ENCODE assay signal across 8 cellular contexts in genomic region chr17:40062347-40063033, GRCh38. TPM values are rescaled to one million over a fixed set of nuclear protein-coding genes. Genes with fewer than 3 reads are reported as not detected.
DNase-seq lines count a peak whose midpoint lies in the region; TF ChIP-seq lines count a peak whose summit lies in the region.

A gene with protein sequence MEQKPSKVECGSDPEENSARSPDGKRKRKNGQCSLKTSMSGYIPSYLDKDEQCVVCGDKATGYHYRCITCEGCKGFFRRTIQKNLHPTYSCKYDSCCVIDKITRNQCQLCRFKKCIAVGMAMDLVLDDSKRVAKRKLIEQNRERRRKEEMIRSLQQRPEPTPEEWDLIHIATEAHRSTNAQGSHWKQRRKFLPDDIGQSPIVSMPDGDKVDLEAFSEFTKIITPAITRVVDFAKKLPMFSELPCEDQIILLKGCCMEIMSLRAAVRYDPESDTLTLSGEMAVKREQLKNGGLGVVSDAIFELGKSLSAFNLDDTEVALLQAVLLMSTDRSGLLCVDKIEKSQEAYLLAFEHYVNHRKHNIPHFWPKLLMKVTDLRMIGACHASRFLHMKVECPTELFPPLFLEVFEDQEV (plus strand): TSS chr17:40062965. CDS start chr17:40074489, 11,524 bp downstream.

- POLR2A ChIA-PET in HEK293T (lab: Yijun Ruan, JAX), result interaction anchor here (0.9 to 5.9 kb wide), 4 partner anchors 9 to 13 kb away, joined by 3 to 51 read pairs (median 10); partner anchors contain the start of gene MED24

- peaks cover 35% of the 10 kb centered on the region for H3K4me1 Mint-ChIP-seq in endodermal cell

- H3K4me1 ChIP-seq in endodermal cell (ENCODE audit: control insufficient read depth, insufficient read depth, low read length), result no peaks in the 10 kb centered on the region

- 4 to 11% methylated on average over 12 to 59 of the region's 66 CpGs for WGBS in endodermal cell (ENCODE audit: insufficient coverage in 1 of 2, insufficient read length in 1 of 2), 2 experiments

- H3K9ac ChIP-seq in endodermal cell (ENCODE audit: extremely low read depth, low read length, poor library complexity, severe bottlenecking), result peak within 1 kb of the TSS; percentile 56

- H3K9me3 ChIP-seq in endodermal cell (ENCODE audit: control insufficient read depth, low read length), result no peaks in the 10 kb centered on the region

- peak within 1 kb of the TSS; percentile 72 for H3K27ac Mint-ChIP-seq in endodermal cell

- no peaks in the 10 kb centered on the region for H3K36me3 ChIP-seq in endodermal cell (ENCODE audit: control insufficient read depth, insufficient read depth, low read length)

- H3K4me3 ChIP-seq in endodermal cell (ENCODE audit: low read length), result peak within 1 kb of the TSS; percentile 84

- H3K27me3 ChIP-seq in endodermal cell (ENCODE audit: control insufficient read depth, insufficient read depth, low read length, poor library complexity, severe bottlenecking), result peaks cover 16% of the 10 kb centered on the region

- no peaks in the 10 kb centered on the region for H3K36me3 Mint-ChIP-seq in endodermal cell (ENCODE audit: low read depth)

- TF ChIP-seq CTCF in endodermal cell (conservative IDR thresholded peaks at IDR 0.05), result no peak

- H3K9me3 Mint-ChIP-seq in endodermal cell, result no peaks in the 10 kb centered on the region

- H3K4me3 Mint-ChIP-seq in endodermal cell, result peak within 1 kb of the TSS; percentile 76

- H3K27ac ChIP-seq in endodermal cell (ENCODE audit: low read depth, low read length), result peak within 1 kb of the TSS; percentile 60

- H3K27me3 Mint-ChIP-seq in endodermal cell (ENCODE audit: insufficient read depth), result peaks cover 41% of the 10 kb centered on the region

- DNase-seq in ELF-1 (ENCODE audit: low read depth, low spot score) (peak; percentile 24), HEK293T (ENCODE audit: extremely low spot score) (peak; percentile 71), NCI-H510A (lab: John Stamatoyannopoulos, UW) (peak; percentile 33), activated T-cell treated with anti-CD3 and anti-CD28 coated beads for 1 hour (ENCODE audit: low read depth) (peak; percentile 67), endodermal cell (peak; percentile 89), mesenteric fat pad (ENCODE audit: low spot score) (no peak), SW480 (ENCODE audit: low spot score) (no peak)
- peak; percentile 57 for DNase-seq in stimulated activated CD8-positive, alpha-beta memory T cell treated with anti-CD3 and anti-CD28 coated beads, Interleukin-4, amount 100 ng/mL, for 24 hours (ENCODE audit: low read depth)

- CTCF ChIA-PET in HEK293T (lab: Yijun Ruan, JAX), result interaction anchor here (0.6 to 1.8 kb wide), 3 partner anchors 11 to 52 kb away, joined by 3 to 5 read pairs (median 3); no protein-coding TSS in a partner anchor

TF ChIP-seq in HEK293T, 16 proteins besides CTCF, POLR2A, EP300 and RAD21:
- TF ChIP-seq FOXM1 (IDR thresholded peaks at IDR 0.05; ENCODE audit: borderline replicate concordance), result peak; percentile 52; the same call in 1 of the 2 replicates
- no peak for TF ChIP-seq TARDBP (IDR thresholded peaks at IDR 0.05)
- TF ChIP-seq SUZ12 (IDR thresholded peaks at IDR 0.05), result no peak
TF ChIP-seq in HEK293T: peak in this region for 1.

RNA-seq across cellular contexts. Expression of the gene that starts here (rescaled TPM):
- total RNA-seq in endodermal cell, result 10 to 100 TPM; 12.7 to 14.4 TPM
- polyA plus RNA-seq in endodermal cell (2013, experiment 1 of 2), result 16.0 TPM
- polyA plus RNA-seq in endodermal cell (2013, experiment 2 of 2), result 15.5 TPM
- total RNA-seq in mesenteric fat pad, result 74.7 TPM

Comparison
In these comparisons a context has a peak if more than half of its experiments do, and no peak if none do; other contexts are left out.
1. DNase-seq: peak in ELF-1 (single experiment), HEK293T (single experiment), NCI-H510A (single experiment), activated T-cell treated with anti-CD3 and anti-CD28 coated beads for 1 hour (single experiment), endodermal cell (single experiment) and stimulated activated CD8-positive, alpha-beta memory T cell treated with anti-CD3 and anti-CD28 coated beads, Interleukin-4, amount 100 ng/mL, for 24 hours (single experiment); none in mesenteric fat pad (single experiment) and SW480 (single experiment).